In the genomic region with DNA sequence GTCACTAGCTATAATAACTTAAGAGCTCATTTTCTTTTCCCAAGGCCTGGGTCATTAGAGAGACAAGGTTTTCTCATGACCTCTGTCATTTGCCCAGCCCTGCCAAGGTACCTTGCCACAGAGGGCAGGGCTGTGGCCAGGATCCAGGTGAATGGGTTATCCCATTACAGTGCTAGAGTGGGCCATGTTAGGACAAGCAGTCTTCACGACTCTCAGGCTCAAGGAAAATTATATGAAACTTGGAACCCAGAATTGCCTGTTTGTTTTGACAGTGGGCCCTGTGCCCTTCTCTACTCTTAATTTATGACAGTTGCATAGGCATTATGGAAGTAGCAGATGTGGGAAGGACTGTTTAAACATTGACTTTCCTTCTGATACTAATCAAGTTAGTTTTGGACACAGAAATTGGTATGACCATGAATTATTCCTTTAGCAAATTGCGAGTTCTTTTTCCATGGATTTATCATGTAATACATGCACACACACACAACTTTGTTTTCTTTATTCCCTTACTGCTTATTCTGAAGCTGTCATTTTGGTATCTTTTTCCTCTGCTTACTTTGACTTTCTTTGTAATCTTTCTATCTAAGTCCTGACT, we compare ENCODE assay signal across 10 cellular contexts. TPM values are rescaled to one million over a fixed set of nuclear protein-coding genes. Genes with fewer than 3 reads are reported as not detected.
DNase-seq lines count a peak whose midpoint lies in the region; ATAC-seq and TF ChIP-seq lines count a peak whose summit lies in the region.
"Had no signal": no experiment of that assay in that cellular context is flagged by ENCODE, and none has a peak within 500 bp of the region (broad histone marks: within the 10 kb centered on the region; RNA-seq: fewer than 3 reads in every experiment).

No MANE protein-coding gene starts in this region.

- ATAC-seq in HG03095 (IDR thresholded peaks at IDR 0.05; ENCODE audit: unreplicated experiment): no peak

- no peak for TF ChIP-seq CTCF in Calu3 (IDR thresholded peaks at IDR 0.05; ENCODE audit: unreplicated experiment)
- no peak for TF ChIP-seq CTCF in mammary epithelial cell (conservative IDR thresholded peaks at IDR 0.05 in 1 of 2, IDR thresholded peaks at IDR 0.05 in 1 of 2; ENCODE audit: extremely low read depth in 1 of 2, insufficient read depth in 1 of 2, low read depth in 1 of 2, low read length in 2 of 2)
- no peak for TF ChIP-seq CTCF in osteoblast (IDR thresholded peaks at IDR 0.05; ENCODE audit: extremely low read depth, low read depth, low read length)

- H3K27ac ChIP-seq in mammary epithelial cell (ENCODE audit: insufficient read depth, low read depth, low read length): peak overlapping the region; percentile 93
- H3K27ac ChIP-seq in osteoblast (ENCODE audit: low read depth, low read length): peak overlapping the region; percentile 91
- H3K27ac ChIP-seq in effector memory CD4-positive, alpha-beta T cell (ENCODE audit: insufficient read depth, low read length, poor library complexity, severe bottlenecking): no peak overlapping the region

- H3K79me2 ChIP-seq in mammary epithelial cell (ENCODE audit: insufficient read depth, low read length): peaks cover 76% of the 10 kb centered on the region
- no peaks in the 10 kb centered on the region for H3K79me2 ChIP-seq in osteoblast (ENCODE audit: insufficient read depth, low read length)

- no peaks in the 10 kb centered on the region for H3K27me3 ChIP-seq in mammary epithelial cell (ENCODE audit: insufficient read depth, low read length)
- H3K27me3 ChIP-seq in osteoblast (ENCODE audit: insufficient read depth, low read length): no peaks in the 10 kb centered on the region
- no peaks in the 10 kb centered on the region for H3K27me3 ChIP-seq in effector memory CD4-positive, alpha-beta T cell (replicated peaks; ENCODE audit: control insufficient read depth, insufficient read depth, low read length, poor library complexity, severe bottlenecking)

- peaks cover 41% of the 10 kb centered on the region for H3K36me3 Mint-ChIP-seq in Calu3 (ENCODE audit: insufficient read depth, unreplicated experiment)

- H3K4me1 ChIP-seq in mammary epithelial cell (ENCODE audit: insufficient read depth, low read length): peaks cover 83% of the 10 kb centered on the region
- H3K4me1 ChIP-seq in osteoblast (ENCODE audit: insufficient read depth, low read length): peaks cover 34% of the 10 kb centered on the region
- peaks cover 8% of the 10 kb centered on the region for H3K4me1 ChIP-seq in effector memory CD4-positive, alpha-beta T cell (ENCODE audit: control insufficient read depth, insufficient read depth, low read length, poor library complexity, severe bottlenecking)

- H3K4me3 ChIP-seq in mammary epithelial cell (replicated peaks in 1 of 3; ENCODE audit: insufficient read depth in 1 of 3, low read depth in 2 of 3, low read length in 3 of 3) (no peak overlapping the region), osteoblast (ENCODE audit: insufficient read depth, low read length) (no peak overlapping the region)
- H3K4me3 ChIP-seq in effector memory CD4-positive, alpha-beta T cell (ENCODE audit: insufficient read depth, low read depth, low read length, poor library complexity, severe bottlenecking): no peak overlapping the region

- H4K20me1 ChIP-seq in mammary epithelial cell (ENCODE audit: insufficient read depth, low read length) (no peaks in the 10 kb centered on the region), osteoblast (ENCODE audit: insufficient read depth, low read length) (no peaks in the 10 kb centered on the region)

- H3K9me3 Mint-ChIP-seq in Calu3 (ENCODE audit: low read depth, unreplicated experiment): no peaks in the 10 kb centered on the region

- H3K27me3 Mint-ChIP-seq in Calu3 (ENCODE audit: unreplicated experiment): no peaks in the 10 kb centered on the region

- no peak for DNase-seq in Calu3
- peak; percentile 17 for DNase-seq in NCI-H446 treated with DMSO at 0.1 percent for 48 hours (lab: John Stamatoyannopoulos, UW)
- peak; percentile 52 for DNase-seq in mammary epithelial cell
- no peak for DNase-seq in osteoblast (ENCODE audit: insufficient read length, low spot score, missing footprints)
- DNase-seq in COLO668 (lab: John Stamatoyannopoulos, UW; ENCODE audit: unreplicated experiment): no peak
- DNase-seq in GDM1 (lab: John Stamatoyannopoulos, UW): no peak
- no peak for DNase-seq in effector memory CD4-positive, alpha-beta T cell
- DNase-seq: anterior cingulate cortex, nucleus accumbens had no signal

- CTCF ChIA-PET in Calu3 (lab: Charles Lee): interaction anchor here (0.6 to 1.0 kb wide), 2 partner anchors 34 to 56 kb away, joined by 3 to 5 read pairs; no protein-coding TSS in a partner anchor
- CTCF ChIA-PET in mammary epithelial cell (lab: Charles Lee; ENCODE audit: low non-redundant PET): no interaction called here

- H3K4me2 ChIP-seq in mammary epithelial cell (ENCODE audit: insufficient read depth, low read depth, low read length) (peak overlapping the region; percentile 64), osteoblast (ENCODE audit: insufficient read depth, low read length) (no peak overlapping the region)

- H3K4me1 Mint-ChIP-seq in Calu3 (ENCODE audit: low read depth, unreplicated experiment): peaks cover 61% of the 10 kb centered on the region

- H3K27ac Mint-ChIP-seq in Calu3 (ENCODE audit: unreplicated experiment): peak overlapping the region; percentile 93

- WGBS in mammary epithelial cell (ENCODE audit: low coverage, missing lambda C conversion rate): 45% methylated on average over 2 of the region's 2 CpGs

- peak overlapping the region; percentile 18 for H3K4me3 Mint-ChIP-seq in Calu3 (ENCODE audit: low read depth, unreplicated experiment)

- peak overlapping the region; percentile 67 for H3K9ac ChIP-seq in mammary epithelial cell (ENCODE audit: insufficient read depth, low read length)

- dilution Hi-C loops in mammary epithelial cell (cut with HindIII; ENCODE audit: low sequenced_read_pairs): no loop called here

- H3K9me3 ChIP-seq in mammary epithelial cell (replicated peaks; ENCODE audit: insufficient read depth, low read length) (no peaks in the 10 kb centered on the region), osteoblast (ENCODE audit: low read depth, low read length) (no peaks in the 10 kb centered on the region)
- H3K9me3 ChIP-seq in effector memory CD4-positive, alpha-beta T cell (ENCODE audit: control insufficient read depth, low read length): no peaks in the 10 kb centered on the region

- H2AFZ ChIP-seq in mammary epithelial cell (ENCODE audit: low read depth, low read length) (no peak overlapping the region), osteoblast (ENCODE audit: low read length) (no peak overlapping the region)

- intact Hi-C loops in Calu3 (cut with micrococcal nuclease; ENCODE audit: unreplicated experiment) (loop anchor here (5.0 kb wide), 1 partner anchor 34 kb away; no protein-coding TSS in a partner anchor), mammary epithelial cell (cut with micrococcal nuclease) (no loop called here)

- BruUV-seq in Calu3 (replicated peaks; lab: Mats Ljungman, UMichigan) (no TSS peak), mammary epithelial cell (replicated peaks; lab: Mats Ljungman, UMichigan) (no TSS peak)

- in situ Hi-C loops in mammary epithelial cell (cut with MboI; ENCODE audit: low sequenced_read_pairs in 2 of 2): no loop called here

- H3K36me3 ChIP-seq in mammary epithelial cell (ENCODE audit: insufficient read depth, low read length) (peaks cover 6% of the 10 kb centered on the region), osteoblast (ENCODE audit: insufficient read depth, low read length) (no peaks in the 10 kb centered on the region)
- no peaks in the 10 kb centered on the region for H3K36me3 ChIP-seq in effector memory CD4-positive, alpha-beta T cell (ENCODE audit: control insufficient read depth, insufficient read depth, low read length)

RNA-seq across cellular contexts. Expression of a gene that starts 41.8 kb away (rescaled TPM):
- total RNA-seq in Calu3 (2022) (91.9 and 101 TPM in 2 replicates), mammary epithelial cell (100 to 1,000 TPM; 191 to 204 TPM), osteoblast (2.7 and 2.9 TPM in 2 replicates)
- 86.5 TPM for polyA plus RNA-seq in mammary epithelial cell
- 266 TPM for polyA minus RNA-seq in mammary epithelial cell

Comparison
In these comparisons a context has a peak if more than half of its experiments do, and no peak if none do; other contexts are left out.
1. DNase-seq: peak in NCI-H446 treated with DMSO at 0.1 percent for 48 hours (single experiment) and mammary epithelial cell (single experiment); none in Calu3 (single experiment), osteoblast (single experiment), COLO668 (single experiment), GDM1 (single experiment) and effector memory CD4-positive, alpha-beta T cell (0 of 3).
2. RNA of a gene that starts 41.8 kb away (total RNA-seq): 191 to 204 TPM in mammary epithelial cell and 91.9 to 101 TPM in Calu3; 2.7 to 2.9 TPM in osteoblast; every median in the first group is over 10 times any median in the second.